Comparison of ENCODE assay signal across 16 cellular contexts in the genomic region with DNA sequence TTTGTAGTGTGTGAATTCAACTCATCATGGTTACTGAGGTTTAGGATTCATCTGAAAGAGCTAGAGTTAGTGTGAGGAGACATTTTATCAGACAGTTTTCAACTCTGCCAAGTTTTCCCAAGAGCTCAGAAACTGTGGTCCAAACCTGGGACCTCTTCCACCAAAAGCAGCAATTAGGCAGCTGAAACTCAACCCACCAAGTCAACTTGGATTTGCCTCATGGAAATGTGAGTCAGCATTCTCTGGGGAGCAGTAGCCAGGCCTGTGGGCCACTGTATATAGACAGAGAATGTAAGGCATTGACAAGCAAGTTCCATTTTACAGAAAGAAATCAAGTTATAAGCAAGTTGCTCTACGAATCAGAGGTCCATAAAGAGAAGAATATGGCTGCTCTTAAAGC.
"Had no signal": no experiment of that assay in that cellular context is flagged by ENCODE, and none has a peak within 500 bp of the region (broad histone marks: within the 10 kb centered on the region; RNA-seq: fewer than 3 reads in every experiment).

No MANE protein-coding gene starts in this region.

- H3K4me1 ChIP-seq: prostate gland had no signal

- DNase-seq: activated CD4-positive, alpha-beta T cell treated with anti-CD3 and anti-CD28 coated beads, Interleukin-2, amount 10 ng/mL, durations not matched to agents 24 days and 14 days; activated CD4-positive, CD25-positive, alpha-beta regulatory T cell; activated CD8-positive, alpha-beta memory T cell treated with anti-CD3 and anti-CD28 coated beads for 24 hours; activated naive CD8-positive, alpha-beta T cell treated with anti-CD3 and anti-CD28 coated beads for 36 hours; dorsolateral prefrontal cortex; endodermal cell; foreskin fibroblast; glutamatergic neuron; hypothalamus; kidney; left ventricle myocardium superior; nephron progenitor cell; occipital lobe; stimulated activated CD4-positive, alpha-beta T cell treated with anti-CD3 and anti-CD28 coated beads, Interleukin-2, amount 100 ng/mL, for 24 hours had no signal

- H3K9me3 ChIP-seq: prostate gland had no signal

- H3K27ac ChIP-seq: dorsolateral prefrontal cortex, prostate gland had no signal

- H3K36me3 ChIP-seq: prostate gland had no signal

- ATAC-seq: left ventricle myocardium superior, sciatic nerve had no signal

- H3K4me3 ChIP-seq: dorsolateral prefrontal cortex, prostate gland had no signal
